Comparison of ENCODE assay signal across 14 cellular contexts in genomic region chr15:44038801-44039200, GRCh38.
DNase-seq lines count a peak whose midpoint lies in the region; ATAC-seq and TF ChIP-seq lines count a peak whose summit lies in the region.
"Had no signal": no experiment of that assay in that cellular context is flagged by ENCODE, and none has a peak within 500 bp of the region (broad histone marks: within the 10 kb centered on the region; RNA-seq: fewer than 3 reads in every experiment).

No MANE protein-coding gene starts in this region.

- in situ Hi-C loops in KBM-7 (cut with MboI; ENCODE audit: low pct_unique_long_range_greater_than_20kb, low sequenced_read_pairs): no loop called here

- peak overlapping the region; percentile 17 for H3K4me3 ChIP-seq in kidney epithelial cell (ENCODE audit: low read depth, low read length)
- H3K4me3 ChIP-seq in psoas muscle: no peak overlapping the region
- H3K4me3 ChIP-seq: upper lobe of right lung had no signal

- H3K9me3 ChIP-seq in psoas muscle: no peaks in the 10 kb centered on the region
- H3K9me3 ChIP-seq: upper lobe of right lung had no signal

- H3K36me3 ChIP-seq in kidney epithelial cell (ENCODE audit: control insufficient read depth, insufficient read depth, low read length) (no peaks in the 10 kb centered on the region), psoas muscle (ENCODE audit: insufficient read depth in 1 of 2, low read depth in 1 of 2) (no peaks in the 10 kb centered on the region)
- H3K36me3 ChIP-seq: upper lobe of right lung had no signal

- TF ChIP-seq CTCF in kidney epithelial cell (IDR thresholded peaks at IDR 0.05; ENCODE audit: insufficient read depth, low read length, poor library complexity, severe bottlenecking) (no peak), psoas muscle (IDR thresholded peaks at IDR 0.05) (no peak)

- H3K27me3 ChIP-seq in kidney epithelial cell (ENCODE audit: control insufficient read depth, insufficient read depth, low read length): no peaks in the 10 kb centered on the region
- peaks cover 0 to 5% (median 0%) of the 10 kb centered on the region in 3 donors for H3K27me3 ChIP-seq in psoas muscle (ENCODE audit: insufficient read depth in 3 of 3, low read length in 2 of 3)
- H3K27me3 ChIP-seq: upper lobe of right lung had no signal

- ATAC-seq in GM21529 (IDR thresholded peaks at IDR 0.05; ENCODE audit: unreplicated experiment) (no peak), psoas muscle (no peak)
- ATAC-seq: activated CD8-positive, alpha-beta memory T cell treated with anti-CD3 and anti-CD28 coated beads, Interleukin-2, amount 10 ng/mL, durations not matched to agents 7 days and 5 days; activated naive CD8-positive, alpha-beta T cell treated with anti-CD3 and anti-CD28 coated beads, Interleukin-2, amount 50 U/mL, for 24 hours; left colon; upper lobe of right lung had no signal

- DNase-seq in NCI-H82 (lab: John Stamatoyannopoulos, UW) (peak; percentile 39), NCI-H82 treated with DMSO at 0.1 percent for 48 hours (lab: John Stamatoyannopoulos, UW; ENCODE audit: unreplicated experiment) (no peak), astrocyte of the hippocampus (ENCODE audit: low read depth, low spot score) (peak; percentile 78), kidney epithelial cell (ENCODE audit: low read depth) (peak; percentile 88), NCI-H774 (lab: John Stamatoyannopoulos, UW) (no peak), psoas muscle (no peak), KBM-7 (no peak)
- DNase-seq: ACHN; activated CD8-positive, alpha-beta memory T cell treated with anti-CD3 and anti-CD28 coated beads, Interleukin-2, amount 10 ng/mL, durations not matched to agents 7 days and 5 days; activated naive CD8-positive, alpha-beta T cell treated with anti-CD3 and anti-CD28 coated beads, Interleukin-2, amount 50 U/mL, for 24 hours; DMS153; left colon; upper lobe of right lung had no signal

- no peak overlapping the region for H3K27ac ChIP-seq in psoas muscle
- H3K27ac ChIP-seq: upper lobe of right lung had no signal

- no peaks in the 10 kb centered on the region for H3K4me1 ChIP-seq in psoas muscle
- H3K4me1 ChIP-seq: upper lobe of right lung had no signal

- intact Hi-C loops in psoas muscle (cut with DNase I): no loop called here

- WGBS in psoas muscle, 3 donors: 47 to 52% (median 47%) methylated on average over 7 of the region's 7 CpGs

Comparison
In these comparisons a context has a peak if more than half of its experiments do, and no peak if none do; other contexts are left out.
1. DNase-seq: peak in NCI-H82 (single experiment), astrocyte of the hippocampus (single experiment) and kidney epithelial cell (single experiment); none in NCI-H82 treated with DMSO at 0.1 percent for 48 hours (single experiment), NCI-H774 (single experiment), psoas muscle (0 of 2) and KBM-7 (single experiment).